In genomic region chr2:96876036-96876810, GRCh38 we compare ENCODE assay signal across 1 cellular context.
TF ChIP-seq lines count a peak whose summit lies in the region.

No MANE protein-coding gene starts in this region.

TF ChIP-seq in IMR-90, 13 proteins besides CTCF, POLR2A, EP300 and RAD21:
- TF ChIP-seq ELK1 (IDR thresholded peaks at IDR 0.05; ENCODE audit: borderline replicate concordance, low read depth, low read length): no peak
- no peak for TF ChIP-seq RCOR1 (IDR thresholded peaks at IDR 0.05; ENCODE audit: insufficient replicate concordance, low read length)
- no peak for TF ChIP-seq RFX5 (IDR thresholded peaks at IDR 0.05; ENCODE audit: low read depth, low read length)
- no peak for TF ChIP-seq USF2 (IDR thresholded peaks at IDR 0.05; ENCODE audit: low read depth, low read length)
- TF ChIP-seq SMC3 (IDR thresholded peaks at IDR 0.05; ENCODE audit: low read depth, low read length): no peak
- no peak for TF ChIP-seq FOS (IDR thresholded peaks at IDR 0.05; ENCODE audit: low read depth, low read length)
- no peak for TF ChIP-seq BHLHE40 (IDR thresholded peaks at IDR 0.05; ENCODE audit: low read depth, low read length)
- TF ChIP-seq MAFK (IDR thresholded peaks at IDR 0.05; ENCODE audit: low read depth, low read length): no peak
- no peak for TF ChIP-seq MXI1 (IDR thresholded peaks at IDR 0.05; ENCODE audit: borderline replicate concordance, low read depth, low read length)
- no peak for TF ChIP-seq MAZ (IDR thresholded peaks at IDR 0.05; ENCODE audit: borderline replicate concordance, low read depth, low read length)
- no peak for TF ChIP-seq CEBPB (IDR thresholded peaks at IDR 0.05; ENCODE audit: low read depth, low read length)
- TF ChIP-seq CHD1 (IDR thresholded peaks at IDR 0.05; ENCODE audit: low read depth, low read length): no peak
- TF ChIP-seq NFE2L2 (IDR thresholded peaks at IDR 0.05; ENCODE audit: low read depth, low read length): no peak
TF ChIP-seq in IMR-90: peak in this region for 0.
